16 cellular contexts compared by ENCODE assay signal in the genomic region with DNA sequence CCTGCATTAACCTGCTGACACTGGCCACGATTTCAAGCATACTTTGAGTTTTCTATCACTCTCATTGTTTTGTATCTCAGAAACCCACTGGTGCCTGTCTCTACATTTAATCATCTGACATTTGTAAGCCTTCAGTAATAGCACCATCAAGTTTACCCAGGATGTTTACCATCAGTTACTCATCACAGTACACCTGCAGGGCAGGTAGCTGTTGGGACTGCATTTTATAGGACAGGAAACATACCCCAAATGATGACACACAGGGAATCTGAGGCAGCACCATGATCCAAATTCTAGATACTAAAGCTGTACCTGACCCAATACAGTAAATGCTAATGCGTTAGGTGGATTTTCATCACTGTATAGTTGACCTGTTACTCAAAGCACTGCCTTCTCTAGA.
A peak's percentile ranks its signal among the peaks of the same experiment; 100 is the strongest.
DNase-seq lines count a peak whose midpoint lies in the region; ATAC-seq and TF ChIP-seq lines count a peak whose summit lies in the region.
"Had no signal": no experiment of that assay in that cellular context is flagged by ENCODE, and none has a peak within 500 bp of the region (broad histone marks: within the 10 kb centered on the region; RNA-seq: fewer than 3 reads in every experiment).

No MANE protein-coding gene starts in this region.

- no peaks in the 10 kb centered on the region for H3K36me3 Mint-ChIP-seq in Calu3 (ENCODE audit: insufficient read depth, unreplicated experiment)
- H3K36me3 Mint-ChIP-seq: CD14-positive monocyte, T-cell had no signal

- no peaks in the 10 kb centered on the region for H3K27me3 Mint-ChIP-seq in Calu3 (ENCODE audit: unreplicated experiment)

- no peak for ATAC-seq in lower lobe of right lung
- ATAC-seq: T-cell had no signal

- DNase-seq in Calu3 (no peak), NCI-H345 treated with DMSO at 0.1 percent for 48 hours (lab: John Stamatoyannopoulos, UW; ENCODE audit: unreplicated experiment) (peak; percentile 44), kidney tubule cell (ENCODE audit: low spot score) (peak; percentile 37), D341Med (ENCODE audit: low spot score) (no peak), NOMO-1 (lab: John Stamatoyannopoulos, UW; ENCODE audit: unreplicated experiment in 2 of 2) (no peak), lower lobe of right lung (no peak)
- DNase-seq: Caco-2, DND-41, GM23248, NCI-H2081 treated with DMSO at 0.1 percent for 48 hours, NCI-H526, Right ventricle myocardium superior, T-cell had no signal

- H3K9me3 Mint-ChIP-seq in Calu3 (ENCODE audit: low read depth, unreplicated experiment) = no peaks in the 10 kb centered on the region
- H3K9me3 Mint-ChIP-seq: T-cell had no signal

- intact Hi-C loops in Calu3 (cut with micrococcal nuclease; ENCODE audit: unreplicated experiment) = no loop called here
- intact Hi-C loops in lower lobe of right lung (cut with DNase I) = no loop called here

- no peaks in the 10 kb centered on the region for H3K36me3 ChIP-seq in lower lobe of right lung

- BruUV-seq in Calu3 (replicated peaks; lab: Mats Ljungman, UMichigan) = no TSS peak

- H3K4me3 Mint-ChIP-seq in Calu3 (ENCODE audit: low read depth, unreplicated experiment) = no peak overlapping the region
- H3K4me3 Mint-ChIP-seq: CD14-positive monocyte, T-cell had no signal

- H3K27ac ChIP-seq in VCaP = peak overlapping the region; percentile 67
- no peak overlapping the region for H3K27ac ChIP-seq in lower lobe of right lung
- H3K27ac ChIP-seq: GM23248, SK-N-MC had no signal

- no peaks in the 10 kb centered on the region for H3K27me3 ChIP-seq in lower lobe of right lung (ENCODE audit: low read depth)

- H3K4me1 ChIP-seq in lower lobe of right lung = peaks cover 16% of the 10 kb centered on the region
- H3K4me1 ChIP-seq: Caco-2 had no signal

- CTCF ChIA-PET in Calu3 (lab: Charles Lee) = interaction anchor here (2.8 kb wide), 1 partner anchor 10 kb away, joined by 10 read pairs; no protein-coding TSS in a partner anchor

- no peaks in the 10 kb centered on the region for H3K9me3 ChIP-seq in lower lobe of right lung
- H3K9me3 ChIP-seq: Caco-2 had no signal

- peaks cover 57% of the 10 kb centered on the region for H3K4me1 Mint-ChIP-seq in Calu3 (ENCODE audit: low read depth, unreplicated experiment)
- H3K4me1 Mint-ChIP-seq: CD14-positive monocyte, T-cell had no signal

- no peak overlapping the region for H3K4me3 ChIP-seq in lower lobe of right lung
- H3K4me3 ChIP-seq: GM23248, SK-N-MC had no signal

- no peak for TF ChIP-seq CTCF in Calu3 (IDR thresholded peaks at IDR 0.05; ENCODE audit: unreplicated experiment)
- TF ChIP-seq CTCF in VCaP (conservative IDR thresholded peaks at IDR 0.05) = no peak
- TF ChIP-seq CTCF in lower lobe of right lung (IDR thresholded peaks at IDR 0.05) = no peak

- peak overlapping the region; percentile 53 for H3K27ac Mint-ChIP-seq in Calu3 (ENCODE audit: unreplicated experiment)
- H3K27ac Mint-ChIP-seq: T-cell had no signal

Comparison
In these comparisons a context has a peak if more than half of its experiments do, and no peak if none do; other contexts are left out.
1. DNase-seq: peak in NCI-H345 treated with DMSO at 0.1 percent for 48 hours (single experiment) and kidney tubule cell (single experiment); none in Calu3 (single experiment), D341Med (single experiment), NOMO-1 (0 of 2) and lower lobe of right lung (single experiment).